Comparison of ENCODE assay signal across 23 cellular contexts in genomic region chr6:15335385-15335784, GRCh38.
DNase-seq lines count a peak whose midpoint lies in the region; ATAC-seq and TF ChIP-seq lines count a peak whose summit lies in the region.
"Had no signal": no experiment of that assay in that cellular context is flagged by ENCODE, and none has a peak within 500 bp of the region (broad histone marks: within the 10 kb centered on the region; RNA-seq: fewer than 3 reads in every experiment).

No MANE protein-coding gene starts in this region.

- CTCF ChIA-PET in OCI-LY7 (lab: Charles Lee; ENCODE audit: unreplicated experiment), result no interaction called here

- no peak overlapping the region for H3K4me3 ChIP-seq in OCI-LY7 (ENCODE audit: low read depth, low read length, poor library complexity, severe bottlenecking)
- H3K4me3 ChIP-seq: MG63, ovary, SJCRH30, upper lobe of right lung had no signal

- H3K4me3 Mint-ChIP-seq in activated T-cell treated with anti-CD3 and anti-CD28 coated beads, Interleukin-2, amount 50 U/mL, for 24 hours, result no peak overlapping the region
- H3K4me3 Mint-ChIP-seq in activated T-cell treated with anti-CD3 and anti-CD28 coated beads, Interleukin-2, amount 50 U/mL, for 4 hours, result no peak overlapping the region
- H3K4me3 Mint-ChIP-seq in effector memory CD8-positive, alpha-beta T cell, result no peak overlapping the region
- H3K4me3 Mint-ChIP-seq in stimulated activated naive B cell treated with anti-CD40 and anti-IgM and Interleukin-4, amounts not matched to agents 10 μg/mL and 1 μg/mL and 100 μg/mL, for 72 hours, result no peak overlapping the region

- H3K27ac ChIP-seq in OCI-LY7 (ENCODE audit: low read depth, low read length, poor library complexity, severe bottlenecking), result no peak overlapping the region
- H3K27ac ChIP-seq: C4-2B, ovary, SJCRH30, upper lobe of right lung had no signal

- H3K4me1 ChIP-seq in OCI-LY7 (ENCODE audit: insufficient read depth, low read length, poor library complexity, severe bottlenecking), result peaks cover 45% of the 10 kb centered on the region

- ATAC-seq in activated T-cell treated with anti-CD3 and anti-CD28 coated beads, Interleukin-2, amount 50 U/mL, for 4 hours, result no peak
- no peak for ATAC-seq in effector memory CD8-positive, alpha-beta T cell (replicated peaks)
- peak; percentile 69 to 78 for ATAC-seq in stimulated activated naive B cell treated with anti-CD40 and anti-IgM and Interleukin-4, amounts not matched to agents 10 μg/mL and 1 μg/mL and 100 μg/mL, for 72 hours (replicated peaks)
- no peak for ATAC-seq in GM21576 (IDR thresholded peaks at IDR 0.05; ENCODE audit: unreplicated experiment)
- ATAC-seq: left cardiac atrium, upper lobe of right lung had no signal

- H3K4me1 Mint-ChIP-seq in activated T-cell treated with anti-CD3 and anti-CD28 coated beads, Interleukin-2, amount 50 U/mL, for 24 hours (ENCODE audit: low read depth), result peaks cover 78% of the 10 kb centered on the region
- H3K4me1 Mint-ChIP-seq in activated T-cell treated with anti-CD3 and anti-CD28 coated beads, Interleukin-2, amount 50 U/mL, for 4 hours (ENCODE audit: low read depth), result peaks cover 67% of the 10 kb centered on the region
- peaks cover 55 to 56% of the 10 kb centered on the region in 2 donors for H3K4me1 Mint-ChIP-seq in effector memory CD8-positive, alpha-beta T cell (ENCODE audit: low read depth in 2 of 2)
- peaks cover 57 to 85% of the 10 kb centered on the region in 2 donors for H3K4me1 Mint-ChIP-seq in stimulated activated naive B cell treated with anti-CD40 and anti-IgM and Interleukin-4, amounts not matched to agents 10 μg/mL and 1 μg/mL and 100 μg/mL, for 72 hours

- no peak overlapping the region for H2AFZ ChIP-seq in OCI-LY7 (ENCODE audit: low read length)

- H3K36me3 ChIP-seq in OCI-LY7 (ENCODE audit: insufficient read depth, low read length), result no peaks in the 10 kb centered on the region
- H3K36me3 ChIP-seq: MG63, ovary, SJCRH30, upper lobe of right lung had no signal

- no peak for TF ChIP-seq CTCF in OCI-LY7 (conservative IDR thresholded peaks at IDR 0.05; ENCODE audit: low read length)

- peaks cover 8% of the 10 kb centered on the region; the same call in 1 of the 2 replicates for H4K20me1 ChIP-seq in OCI-LY7 (ENCODE audit: insufficient read depth, low read length)

- peaks cover 29% of the 10 kb centered on the region for H3K36me3 Mint-ChIP-seq in activated T-cell treated with anti-CD3 and anti-CD28 coated beads, Interleukin-2, amount 50 U/mL, for 24 hours (ENCODE audit: low read depth)
- peaks cover 15% of the 10 kb centered on the region for H3K36me3 Mint-ChIP-seq in activated T-cell treated with anti-CD3 and anti-CD28 coated beads, Interleukin-2, amount 50 U/mL, for 4 hours (ENCODE audit: insufficient read depth)
- peaks cover 2% of the 10 kb centered on the region for H3K36me3 Mint-ChIP-seq in effector memory CD8-positive, alpha-beta T cell (ENCODE audit: insufficient read depth)
- peaks cover 8 to 14% of the 10 kb centered on the region in 2 donors for H3K36me3 Mint-ChIP-seq in stimulated activated naive B cell treated with anti-CD40 and anti-IgM and Interleukin-4, amounts not matched to agents 10 μg/mL and 1 μg/mL and 100 μg/mL, for 72 hours

- DNase-seq in activated T-cell treated with anti-CD3 and anti-CD28 coated beads, Interleukin-2, amount 50 U/mL, for 24 hours, result no peak
- no peak for DNase-seq in activated T-cell treated with anti-CD3 and anti-CD28 coated beads, Interleukin-2, amount 50 U/mL, for 4 hours
- DNase-seq in OCI-LY7 (ENCODE audit: low spot score) (peak; percentile 50), AG20443 (ENCODE audit: low spot score) (no peak)
- no peak for DNase-seq in effector memory CD8-positive, alpha-beta T cell
- DNase-seq in stimulated activated naive B cell treated with anti-CD40 and anti-IgM and Interleukin-4, amounts not matched to agents 10 μg/mL and 1 μg/mL and 100 μg/mL, for 72 hours, result no peak
- DNase-seq in activated CD4-positive, CD25-positive, alpha-beta regulatory T cell (lab: John Stamatoyannopoulos, UW), result no peak
- DNase-seq: activated CD4-positive, alpha-beta T cell treated with anti-CD3 and anti-CD28 coated beads, Interleukin-2, amount 50 U/mL, for 4 hours; activated CD8-positive, alpha-beta memory T cell treated with anti-CD3 and anti-CD28 coated beads, Interleukin-2, amount 50 U/mL, for 48 hours; activated naive CD4-positive, alpha-beta T cell; dermis blood vessel endothelial cell; HCEC 1CT; head of caudate nucleus; left cardiac atrium; MG63; NCI-H1930; NCI-H345; ovary; SJCRH30; stimulated activated CD4-positive, alpha-beta T cell treated with anti-CD3 and anti-CD28 coated beads, Interleukin-4, amount 100 ng/mL, for 24 hours; upper lobe of right lung had no signal

- intact Hi-C loops in OCI-LY7 (cut with micrococcal nuclease; ENCODE audit: unreplicated experiment), result no loop called here

- no TSS peak for BruUV-seq in OCI-LY7 (replicated peaks; lab: Mats Ljungman, UMichigan)

- no peaks in the 10 kb centered on the region for H3K9me3 Mint-ChIP-seq in activated T-cell treated with anti-CD3 and anti-CD28 coated beads, Interleukin-2, amount 50 U/mL, for 24 hours
- H3K9me3 Mint-ChIP-seq in activated T-cell treated with anti-CD3 and anti-CD28 coated beads, Interleukin-2, amount 50 U/mL, for 4 hours, result no peaks in the 10 kb centered on the region
- H3K9me3 Mint-ChIP-seq in effector memory CD8-positive, alpha-beta T cell, result no peaks in the 10 kb centered on the region
- no peaks in the 10 kb centered on the region for H3K9me3 Mint-ChIP-seq in stimulated activated naive B cell treated with anti-CD40 and anti-IgM and Interleukin-4, amounts not matched to agents 10 μg/mL and 1 μg/mL and 100 μg/mL, for 72 hours

- H3K79me2 ChIP-seq in OCI-LY7 (ENCODE audit: insufficient read depth, low read depth, low read length), result peaks cover 18% of the 10 kb centered on the region

- no peaks in the 10 kb centered on the region for H3K9me3 ChIP-seq in OCI-LY7 (ENCODE audit: low read length)
- H3K9me3 ChIP-seq: MG63, ovary, SJCRH30, upper lobe of right lung had no signal

- POLR2A ChIA-PET in OCI-LY7 (lab: Charles Lee), result interaction anchor here (0.7 kb wide), 1 partner anchor 60 kb away, joined by 4 read pairs; no protein-coding TSS in a partner anchor

- 0 out of 2 replicates have a peak overlapping the region, but pooled peaks have one; percentile 19 for H3K4me2 ChIP-seq in OCI-LY7 (ENCODE audit: low read length)

- no peaks in the 10 kb centered on the region for H3K9me2 ChIP-seq in OCI-LY7 (ENCODE audit: insufficient read depth, low read length)

- peak overlapping the region; percentile 54 for H3K27ac Mint-ChIP-seq in activated T-cell treated with anti-CD3 and anti-CD28 coated beads, Interleukin-2, amount 50 U/mL, for 24 hours
- H3K27ac Mint-ChIP-seq in effector memory CD8-positive, alpha-beta T cell, result peak overlapping the region; percentile 66 to 90
- H3K27ac Mint-ChIP-seq in stimulated activated naive B cell treated with anti-CD40 and anti-IgM and Interleukin-4, amounts not matched to agents 10 μg/mL and 1 μg/mL and 100 μg/mL, for 72 hours, result no peak overlapping the region

- no peaks in the 10 kb centered on the region for H3K27me3 Mint-ChIP-seq in activated T-cell treated with anti-CD3 and anti-CD28 coated beads, Interleukin-2, amount 50 U/mL, for 24 hours
- no peaks in the 10 kb centered on the region for H3K27me3 Mint-ChIP-seq in activated T-cell treated with anti-CD3 and anti-CD28 coated beads, Interleukin-2, amount 50 U/mL, for 4 hours (ENCODE audit: low read depth)
- no peaks in the 10 kb centered on the region for H3K27me3 Mint-ChIP-seq in effector memory CD8-positive, alpha-beta T cell
- no peaks in the 10 kb centered on the region for H3K27me3 Mint-ChIP-seq in stimulated activated naive B cell treated with anti-CD40 and anti-IgM and Interleukin-4, amounts not matched to agents 10 μg/mL and 1 μg/mL and 100 μg/mL, for 72 hours

Comparison
In these comparisons a context has a peak if more than half of its experiments do, and no peak if none do; other contexts are left out.
1. ATAC-seq: peak in stimulated activated naive B cell treated with anti-CD40 and anti-IgM and Interleukin-4, amounts not matched to agents 10 μg/mL and 1 μg/mL and 100 μg/mL, for 72 hours (2 of 2); none in activated T-cell treated with anti-CD3 and anti-CD28 coated beads, Interleukin-2, amount 50 U/mL, for 4 hours (0 of 2), effector memory CD8-positive, alpha-beta T cell (single experiment) and GM21576 (single experiment).